Comparison of ENCODE assay signal across 26 cellular contexts in genomic region chr10:87952612-87953011, GRCh38.
DNase-seq lines count a peak whose midpoint lies in the region; ATAC-seq, FAIRE-seq and TF ChIP-seq lines count a peak whose summit lies in the region.
"Had no signal": no experiment of that assay in that cellular context is flagged by ENCODE, and none has a peak within 500 bp of the region (broad histone marks: within the 10 kb centered on the region; RNA-seq: fewer than 3 reads in every experiment).

No MANE protein-coding gene starts in this region.

- POLR2A ChIA-PET in activated B cell treated with CpG ODN at 0.5 μM for 24 hours (lab: Charles Lee), result no interaction called here

- intact Hi-C loops in activated B cell treated with CpG ODN at 0.5 μM for 24 hours (cut with micrococcal nuclease), result loop anchor here (10.0 kb wide), 1 partner anchor 602 kb away; no protein-coding TSS in a partner anchor

- no peak overlapping the region for H3K4me3 ChIP-seq in CD4-positive, CD25-positive, alpha-beta regulatory T cell (ENCODE audit: low read depth, low read length)
- no peak overlapping the region for H3K4me3 ChIP-seq in DND-41 (ENCODE audit: low read depth in 1 of 2, low read length in 2 of 2)
- H3K4me3 ChIP-seq: upper lobe of left lung had no signal

- no peak for TF ChIP-seq CTCF in DND-41 (IDR thresholded peaks at IDR 0.05; ENCODE audit: borderline replicate concordance, extremely low read depth, low read length, poor library complexity, severe bottlenecking)
- TF ChIP-seq CTCF in activated B cell treated with CpG ODN at 0.5 μM for 24 hours (IDR thresholded peaks at IDR 0.05), result no peak

- no peaks in the 10 kb centered on the region for H3K9me3 ChIP-seq in CD4-positive, CD25-positive, alpha-beta regulatory T cell (ENCODE audit: control insufficient read depth in 2 of 2, low read length in 2 of 2)
- no peaks in the 10 kb centered on the region for H3K9me3 ChIP-seq in DND-41 (ENCODE audit: insufficient read depth, low read length, severe bottlenecking)
- H3K9me3 ChIP-seq: upper lobe of left lung had no signal

- H3K36me3 ChIP-seq in CD4-positive, CD25-positive, alpha-beta regulatory T cell (ENCODE audit: control insufficient read depth, insufficient read depth, low read length), result peaks cover 35% of the 10 kb centered on the region
- peaks cover 78% of the 10 kb centered on the region for H3K36me3 ChIP-seq in DND-41 (ENCODE audit: insufficient read depth, low read length)

- DNase-seq in CD4-positive, CD25-positive, alpha-beta regulatory T cell, result no peak
- DNase-seq in DND-41, result no peak
- no peak for DNase-seq in activated B cell treated with CpG ODN at 0.5 μM for 24 hours
- no peak for DNase-seq in memory B cell (ENCODE audit: low spot score in 2 of 2)
- DNase-seq in GM19239 (ENCODE audit: insufficient read length, low spot score), result no peak
- DNase-seq in C1 segment of cervical spinal cord (lab: John Stamatoyannopoulos, UW), result no peak
- DNase-seq: activated CD4-positive, alpha-beta T cell treated with anti-CD3 and anti-CD28 coated beads, Interleukin-2, amount 50 U/mL, for 48 hours; activated naive CD4-positive, alpha-beta T cell treated with anti-CD3 and anti-CD28 coated beads, Interleukin-2, amount 10 ng/mL, durations not matched to agents 7 days and 5 days; brain microvascular endothelial cell; DMS 273 treated with DMSO at 0.1 percent for 48 hours; effector CD8-positive, alpha-beta T cell; HCEC 1CT; islet precursor cell; KG1; midbrain; MM.1S; NCI-H1417 treated with DMSO at 0.1 percent for 48 hours; NCI-H2171; NCI-H526 treated with DMSO at 0.1 percent for 48 hours; stimulated activated CD4-positive, alpha-beta T cell treated with anti-CD3 and anti-CD28 coated beads, Interleukin-4, amount 100 ng/mL, for 1 hour; SW 1271; upper lobe of left lung had no signal

- H3K36me3 Mint-ChIP-seq in CD4-positive, CD25-positive, alpha-beta regulatory T cell, result peaks cover 20% of the 10 kb centered on the region
- H3K36me3 Mint-ChIP-seq in activated B cell treated with CpG ODN at 0.5 μM for 24 hours (ENCODE audit: low read depth) (peaks cover 49% of the 10 kb centered on the region), memory B cell (peaks cover 19% of the 10 kb centered on the region)

- no peaks in the 10 kb centered on the region for H3K9me3 Mint-ChIP-seq in CD4-positive, CD25-positive, alpha-beta regulatory T cell
- H3K9me3 Mint-ChIP-seq in activated B cell treated with CpG ODN at 0.5 μM for 24 hours, result no peaks in the 10 kb centered on the region
- no peaks in the 10 kb centered on the region for H3K9me3 Mint-ChIP-seq in memory B cell
- H3K9me3 Mint-ChIP-seq: activated naive CD4-positive, alpha-beta T cell treated with anti-CD3 and anti-CD28 coated beads, Interleukin-2, amount 10 ng/mL, durations not matched to agents 7 days and 5 days; CD14-positive monocyte; neural crest cell had no signal

- no peaks in the 10 kb centered on the region for H3K27me3 ChIP-seq in CD4-positive, CD25-positive, alpha-beta regulatory T cell (ENCODE audit: control insufficient read depth, insufficient read depth, low read length)
- no peaks in the 10 kb centered on the region for H3K27me3 ChIP-seq in DND-41 (ENCODE audit: insufficient read depth, low read length, poor library complexity)
- H3K27me3 ChIP-seq: brain microvascular endothelial cell, upper lobe of left lung had no signal

- no peak overlapping the region for H3K9ac ChIP-seq in DND-41 (ENCODE audit: low read depth, low read length)

- no peaks in the 10 kb centered on the region for H4K20me1 ChIP-seq in DND-41 (ENCODE audit: insufficient read depth, low read length)

- no peak for ATAC-seq in CD4-positive, CD25-positive, alpha-beta regulatory T cell (ENCODE audit: low read depth in 2 of 2)
- no peak for ATAC-seq in DND-41 (ENCODE audit: insufficient read depth, low read depth)
- no peak for ATAC-seq in activated B cell treated with CpG ODN at 0.5 μM for 24 hours (ENCODE audit: low read depth)
- no peak for ATAC-seq in memory B cell (ENCODE audit: low read depth)
- no peak for ATAC-seq in HG03442 (IDR thresholded peaks at IDR 0.05; ENCODE audit: unreplicated experiment)
- ATAC-seq: right cardiac atrium had no signal

- H3K27ac ChIP-seq in CD4-positive, CD25-positive, alpha-beta regulatory T cell (ENCODE audit: insufficient read depth, low read length, poor library complexity, severe bottlenecking), result no peak overlapping the region
- 0 out of 2 replicates have a peak overlapping the region, but pooled peaks have one; percentile 2 for H3K27ac ChIP-seq in DND-41 (ENCODE audit: low read length)
- H3K27ac ChIP-seq: brain microvascular endothelial cell, upper lobe of left lung had no signal

- no peak overlapping the region for H3K4me2 ChIP-seq in DND-41 (ENCODE audit: insufficient read depth, low read length)

- peak overlapping the region in 2 of 3 donors; percentile 3 to 43 for H3K27ac Mint-ChIP-seq in CD4-positive, CD25-positive, alpha-beta regulatory T cell
- H3K27ac Mint-ChIP-seq in activated B cell treated with CpG ODN at 0.5 μM for 24 hours, result peak overlapping the region; percentile 6
- peak overlapping the region; percentile 12 for H3K27ac Mint-ChIP-seq in memory B cell
- H3K27ac Mint-ChIP-seq: activated naive CD4-positive, alpha-beta T cell treated with anti-CD3 and anti-CD28 coated beads, Interleukin-2, amount 10 ng/mL, durations not matched to agents 7 days and 5 days had no signal

- CTCF ChIA-PET in activated B cell treated with CpG ODN at 0.5 μM for 24 hours (lab: Charles Lee), result no interaction called here

- peaks cover 65% of the 10 kb centered on the region for H3K79me2 ChIP-seq in DND-41 (ENCODE audit: insufficient read depth, low read length)

- H3K4me3 Mint-ChIP-seq in CD4-positive, CD25-positive, alpha-beta regulatory T cell, result no peak overlapping the region
- H3K4me3 Mint-ChIP-seq in activated B cell treated with CpG ODN at 0.5 μM for 24 hours, result no peak overlapping the region
- H3K4me3 Mint-ChIP-seq in memory B cell, result no peak overlapping the region
- H3K4me3 Mint-ChIP-seq: activated naive CD4-positive, alpha-beta T cell treated with anti-CD3 and anti-CD28 coated beads, Interleukin-2, amount 10 ng/mL, durations not matched to agents 7 days and 5 days; CD14-positive monocyte; neural crest cell had no signal

- H2AFZ ChIP-seq in DND-41 (ENCODE audit: low read depth, low read length), result no peak overlapping the region

- no peak for FAIRE-seq in GM19239 (lab: Jason Lieb, UNC)

- H3K27me3 Mint-ChIP-seq in CD4-positive, CD25-positive, alpha-beta regulatory T cell, result no peaks in the 10 kb centered on the region
- no peaks in the 10 kb centered on the region for H3K27me3 Mint-ChIP-seq in activated B cell treated with CpG ODN at 0.5 μM for 24 hours
- no peaks in the 10 kb centered on the region for H3K27me3 Mint-ChIP-seq in memory B cell
- H3K27me3 Mint-ChIP-seq: activated naive CD4-positive, alpha-beta T cell treated with anti-CD3 and anti-CD28 coated beads, Interleukin-2, amount 10 ng/mL, durations not matched to agents 7 days and 5 days had no signal

- peaks cover 25 to 33% (median 29%) of the 10 kb centered on the region in 4 donors for H3K4me1 Mint-ChIP-seq in CD4-positive, CD25-positive, alpha-beta regulatory T cell
- H3K4me1 Mint-ChIP-seq in activated B cell treated with CpG ODN at 0.5 μM for 24 hours (peaks cover 15% of the 10 kb centered on the region), memory B cell (peaks cover 15% of the 10 kb centered on the region)
- H3K4me1 Mint-ChIP-seq: activated naive CD4-positive, alpha-beta T cell treated with anti-CD3 and anti-CD28 coated beads, Interleukin-2, amount 10 ng/mL, durations not matched to agents 7 days and 5 days had no signal

- H3K4me1 ChIP-seq in CD4-positive, CD25-positive, alpha-beta regulatory T cell (ENCODE audit: control insufficient read depth, insufficient read depth, low read length, poor library complexity, severe bottlenecking), result peaks cover 5% of the 10 kb centered on the region
- H3K4me1 ChIP-seq in DND-41 (ENCODE audit: insufficient read depth, low read length), result peaks cover 32% of the 10 kb centered on the region
- H3K4me1 ChIP-seq: upper lobe of left lung had no signal
